In the genomic region with DNA sequence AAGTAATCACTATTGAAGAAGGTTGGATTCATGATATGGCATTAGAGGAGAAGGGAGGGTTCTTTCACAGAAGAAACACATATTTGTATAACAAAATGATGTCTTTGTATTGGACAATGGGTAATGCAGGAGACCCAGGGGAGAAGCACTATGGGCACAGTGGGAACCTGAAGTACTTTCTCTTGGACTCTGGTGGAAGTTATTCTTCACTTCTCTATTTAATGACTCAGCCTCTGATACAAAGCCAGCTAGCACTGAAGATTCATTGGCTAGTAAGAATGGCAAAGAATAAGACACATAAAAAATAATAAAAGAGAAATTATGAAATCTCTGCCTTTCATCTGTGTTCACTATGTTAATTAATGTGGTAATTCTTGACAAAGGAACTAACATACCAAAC, we compare ENCODE assay signal across 20 cellular contexts.
DNase-seq lines count a peak whose midpoint lies in the region; ATAC-seq and TF ChIP-seq lines count a peak whose summit lies in the region.
"Had no signal": no experiment of that assay in that cellular context is flagged by ENCODE, and none has a peak within 500 bp of the region (broad histone marks: within the 10 kb centered on the region; RNA-seq: fewer than 3 reads in every experiment).

No MANE protein-coding gene starts in this region.

- in situ Hi-C loops in IMR-90 (cut with MboI; ENCODE audit: low sequenced_read_pairs) (no loop called here), astrocyte of the cerebellum (cut with HindIII; ENCODE audit: low sequenced_read_pairs) (no loop called here)

- H3K4ac ChIP-seq in IMR-90 (ENCODE audit: low read depth, low read length): no peak overlapping the region

- H3K27me3 ChIP-seq in IMR-90 (ENCODE audit: control insufficient read depth, insufficient read depth, low read length): no peaks in the 10 kb centered on the region
- H3K27me3 ChIP-seq: right lobe of liver, tibial nerve had no signal

- DNase-seq in IMR-90 (peak; percentile 44), astrocyte of the cerebellum (ENCODE audit: low read depth) (peak; percentile 40), fibroblast of mammary gland (ENCODE audit: low read depth) (peak; percentile 68), dermis blood vessel endothelial cell (no peak), GOT3 (lab: John Stamatoyannopoulos, UW) (no peak)
- no peak for DNase-seq in activated CD4-positive, alpha-beta T cell treated with anti-CD3 and anti-CD28 coated beads, Interleukin-2, amount 50 U/mL, for 4 hours
- DNase-seq: activated naive CD8-positive, alpha-beta T cell treated with anti-CD3 and anti-CD28 coated beads, Interleukin-2, amount 50 U/mL, for 24 hours; activated T-cell treated with anti-CD3 and anti-CD28 coated beads, Interleukin-2, amount 50 U/mL, for 72 hours; CD4-positive, alpha-beta memory T cell; lower lobe of right lung; naive thymus-derived CD4-positive, alpha-beta T cell; NCI-H1930; NCI-H748 treated with DMSO at 0.1 percent for 48 hours; right lobe of liver; Right ventricle myocardium superior; stimulated activated CD4-positive, alpha-beta T cell treated with anti-CD3 and anti-CD28 coated beads, Interleukin-4, amount 100 ng/mL, for 1 hour had no signal

- BruUV-seq in IMR-90 (replicated peaks; lab: Mats Ljungman, UMichigan): no TSS peak

- no peak overlapping the region for H4K91ac ChIP-seq in IMR-90 (ENCODE audit: insufficient read depth, low read depth, low read length)

- no peak overlapping the region for H3K27ac ChIP-seq in IMR-90 (ENCODE audit: insufficient read depth, low read length)
- H3K27ac ChIP-seq: lower lobe of right lung, right lobe of liver, tibial nerve had no signal

- no peaks in the 10 kb centered on the region for H4K20me1 ChIP-seq in IMR-90 (ENCODE audit: insufficient read depth, low read length)

- H2BK5ac ChIP-seq in IMR-90 (ENCODE audit: low read depth, low read length, poor library complexity, severe bottlenecking): no peak overlapping the region

- no peaks in the 10 kb centered on the region for H3K36me3 ChIP-seq in IMR-90 (ENCODE audit: control insufficient read depth, insufficient read depth, low read length)
- H3K36me3 ChIP-seq: lower lobe of right lung, right lobe of liver, tibial nerve had no signal

- H3K79me1 ChIP-seq in IMR-90 (ENCODE audit: low read depth in 1 of 2, low read length in 2 of 2): no peaks in the 10 kb centered on the region

- no peak overlapping the region for H3K56ac ChIP-seq in IMR-90 (ENCODE audit: extremely low read depth, insufficient read depth, low read length)

- H3K9me1 ChIP-seq in IMR-90 (ENCODE audit: insufficient read depth, low read length): no peaks in the 10 kb centered on the region

- no peak for TF ChIP-seq RAD21 in IMR-90 (IDR thresholded peaks at IDR 0.05; ENCODE audit: low read length)

- H2AK9ac ChIP-seq in IMR-90 (replicated peaks; ENCODE audit: low read depth, low read length, poor library complexity): no peak overlapping the region

- no peak overlapping the region for H4K8ac ChIP-seq in IMR-90 (ENCODE audit: low read depth in 2 of 2, low read length in 2 of 2)

- no peak overlapping the region for H3K4me2 ChIP-seq in IMR-90 (ENCODE audit: low read depth, low read length)
- H3K4me2 ChIP-seq: GM23338 had no signal

- no peak overlapping the region for H3K23ac ChIP-seq in IMR-90 (ENCODE audit: low read depth, low read length)

- no peak overlapping the region for H2BK15ac ChIP-seq in IMR-90 (ENCODE audit: low read depth, low read length)

- CTCF ChIA-PET in IMR-90 (lab: Yijun Ruan, JAX): interaction anchor here (0.7 kb wide), 1 partner anchor 53 kb away, joined by 3 read pairs; no protein-coding TSS in a partner anchor

- H2AK5ac ChIP-seq in IMR-90 (ENCODE audit: low read depth, low read length): no peak overlapping the region

- POLR2A ChIA-PET in IMR-90 (lab: Charles Lee; ENCODE audit: unreplicated experiment): no interaction called here

- no peak overlapping the region for H2BK20ac ChIP-seq in IMR-90 (ENCODE audit: low read depth, low read length)

- H3K9ac ChIP-seq in IMR-90 (ENCODE audit: low read depth, low read length): no peak overlapping the region

- ATAC-seq in IMR-90 (ENCODE audit: low read depth) (no peak), GM21360 (IDR thresholded peaks at IDR 0.05; ENCODE audit: unreplicated experiment) (no peak)
- ATAC-seq: activated naive CD8-positive, alpha-beta T cell treated with anti-CD3 and anti-CD28 coated beads, Interleukin-2, amount 50 U/mL, for 24 hours; activated T-cell treated with anti-CD3 and anti-CD28 coated beads, Interleukin-2, amount 50 U/mL, for 72 hours; GM23338; lower lobe of right lung; naive thymus-derived CD4-positive, alpha-beta T cell; right lobe of liver; SK-N-SH treated with all-trans-retinoic acid at 6 μM for 48 hours had no signal

- H3K4me3 ChIP-seq in IMR-90 (ENCODE audit: insufficient read depth, low read depth, low read length) (no peak overlapping the region), astrocyte of the cerebellum (ENCODE audit: low read depth, low read length) (no peak overlapping the region), fibroblast of mammary gland (ENCODE audit: control insufficient read depth, low read depth, low read length) (no peak overlapping the region)
- H3K4me3 ChIP-seq: GM23338, lower lobe of right lung, right lobe of liver, tibial nerve had no signal

- dilution Hi-C loops in IMR-90 (cut with HindIII; ENCODE audit: low sequenced_read_pairs, unreplicated experiment): no loop called here

- H2BK120ac ChIP-seq in IMR-90 (ENCODE audit: low read depth, low read length): no peak overlapping the region

- no peak overlapping the region for H3K18ac ChIP-seq in IMR-90 (ENCODE audit: low read depth, low read length)

- H3K14ac ChIP-seq in IMR-90 (replicated peaks; ENCODE audit: low read depth, low read length): no peak overlapping the region

- H2AFZ ChIP-seq in IMR-90 (replicated peaks; ENCODE audit: low read length, poor library complexity): no peak overlapping the region
- H2AFZ ChIP-seq: GM23338 had no signal

- no peaks in the 10 kb centered on the region for H3K9me3 ChIP-seq in IMR-90 (ENCODE audit: control insufficient read depth, insufficient read depth, low read length)
- H3K9me3 ChIP-seq: lower lobe of right lung, right lobe of liver, tibial nerve had no signal

- intact Hi-C loops in IMR-90 (cut with micrococcal nuclease): no loop called here

- TF ChIP-seq CTCF in IMR-90 (conservative IDR thresholded peaks at IDR 0.05; ENCODE audit: low read depth, low read length): no peak
- TF ChIP-seq CTCF in astrocyte of the cerebellum (IDR thresholded peaks at IDR 0.05; ENCODE audit: low read depth, low read length, missing control alignments): no peak
- no peak for TF ChIP-seq CTCF in fibroblast of mammary gland (conservative IDR thresholded peaks at IDR 0.05; ENCODE audit: control insufficient read depth, insufficient read depth, low read depth, low read length)

- H3K4me1 ChIP-seq in IMR-90 (ENCODE audit: control insufficient read depth, insufficient read depth, low read length): no peaks in the 10 kb centered on the region
- H3K4me1 ChIP-seq: lower lobe of right lung, right lobe of liver, tibial nerve had no signal

- H4K5ac ChIP-seq in IMR-90 (ENCODE audit: low read depth, low read length): no peak overlapping the region

- no peak for TF ChIP-seq POLR2A in IMR-90 (IDR thresholded peaks at IDR 0.05; ENCODE audit: low read depth, low read length)

TF ChIP-seq in IMR-90, 13 proteins besides CTCF, POLR2A, EP300 and RAD21:
- TF ChIP-seq, protein P1, sequence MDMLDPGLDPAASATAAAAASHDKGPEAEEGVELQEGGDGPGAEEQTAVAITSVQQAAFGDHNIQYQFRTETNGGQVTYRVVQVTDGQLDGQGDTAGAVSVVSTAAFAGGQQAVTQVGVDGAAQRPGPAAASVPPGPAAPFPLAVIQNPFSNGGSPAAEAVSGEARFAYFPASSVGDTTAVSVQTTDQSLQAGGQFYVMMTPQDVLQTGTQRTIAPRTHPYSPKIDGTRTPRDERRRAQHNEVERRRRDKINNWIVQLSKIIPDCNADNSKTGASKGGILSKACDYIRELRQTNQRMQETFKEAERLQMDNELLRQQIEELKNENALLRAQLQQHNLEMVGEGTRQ (IDR thresholded peaks at IDR 0.05; ENCODE audit: low read depth, low read length): no peak
- TF ChIP-seq MXI1 (IDR thresholded peaks at IDR 0.05; ENCODE audit: borderline replicate concordance, low read depth, low read length) (no peak), NFE2L2 (IDR thresholded peaks at IDR 0.05; ENCODE audit: low read depth, low read length) (no peak), RFX5 (IDR thresholded peaks at IDR 0.05; ENCODE audit: low read depth, low read length) (no peak)
- TF ChIP-seq, protein P2, sequence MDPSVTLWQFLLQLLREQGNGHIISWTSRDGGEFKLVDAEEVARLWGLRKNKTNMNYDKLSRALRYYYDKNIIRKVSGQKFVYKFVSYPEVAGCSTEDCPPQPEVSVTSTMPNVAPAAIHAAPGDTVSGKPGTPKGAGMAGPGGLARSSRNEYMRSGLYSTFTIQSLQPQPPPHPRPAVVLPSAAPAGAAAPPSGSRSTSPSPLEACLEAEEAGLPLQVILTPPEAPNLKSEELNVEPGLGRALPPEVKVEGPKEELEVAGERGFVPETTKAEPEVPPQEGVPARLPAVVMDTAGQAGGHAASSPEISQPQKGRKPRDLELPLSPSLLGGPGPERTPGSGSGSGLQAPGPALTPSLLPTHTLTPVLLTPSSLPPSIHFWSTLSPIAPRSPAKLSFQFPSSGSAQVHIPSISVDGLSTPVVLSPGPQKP (IDR thresholded peaks at IDR 0.05; ENCODE audit: borderline replicate concordance, low read depth, low read length): no peak

Comparison
In these comparisons a context has a peak if more than half of its experiments do, and no peak if none do; other contexts are left out.
1. DNase-seq: peak in IMR-90 (single experiment), astrocyte of the cerebellum (single experiment) and fibroblast of mammary gland (single experiment); none in dermis blood vessel endothelial cell (single experiment), activated CD4-positive, alpha-beta T cell treated with anti-CD3 and anti-CD28 coated beads, Interleukin-2, amount 50 U/mL, for 4 hours (0 of 2) and GOT3 (single experiment).